Comparison of ENCODE assay signal across 8 cellular contexts in the genomic region with DNA sequence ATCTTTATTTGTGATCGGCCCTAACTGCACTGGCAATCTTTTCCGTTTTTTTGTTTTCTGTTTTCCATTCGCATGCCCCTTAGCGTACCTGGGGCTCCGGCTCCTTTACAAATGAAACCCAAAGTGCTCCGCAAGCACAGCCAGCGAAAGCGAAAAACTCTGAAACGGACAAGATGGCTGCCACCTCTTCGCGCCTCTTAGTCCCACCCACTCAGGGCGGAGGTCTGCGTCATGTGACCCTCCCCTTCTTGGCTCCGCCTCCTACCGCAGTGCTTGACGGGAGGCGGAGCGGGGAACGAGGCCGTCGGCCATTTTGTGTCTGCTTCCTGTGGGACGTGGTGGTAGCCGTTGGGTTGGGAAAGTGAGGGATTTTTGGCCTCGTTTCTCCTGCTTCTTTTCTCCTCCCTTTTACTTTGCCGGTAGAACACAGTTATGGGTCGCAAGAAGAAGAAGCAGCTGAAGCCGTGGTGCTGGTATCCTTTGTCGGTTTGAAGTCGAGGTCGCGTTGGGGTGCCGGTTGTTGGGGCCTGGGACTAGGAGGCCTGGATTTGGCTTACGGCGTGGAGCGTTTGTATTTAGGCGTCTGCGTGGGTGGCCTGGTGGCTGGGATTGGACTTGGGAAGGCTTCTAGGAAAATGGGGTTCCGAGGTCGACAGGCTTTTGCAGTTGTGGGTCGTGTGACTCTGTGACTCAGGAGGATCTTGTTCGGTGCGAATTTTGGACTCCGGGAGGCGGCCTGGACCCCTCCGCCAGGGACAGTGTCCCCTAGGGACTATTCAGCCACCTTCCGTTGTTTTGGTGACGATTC. TPM values are rescaled to one million over a fixed set of nuclear protein-coding genes. Genes with fewer than 3 reads are reported as not detected.
A peak's percentile ranks its signal among the peaks of the same experiment; 100 is the strongest.
DNase-seq lines count a peak whose midpoint lies in the region; ATAC-seq, FAIRE-seq and TF ChIP-seq lines count a peak whose summit lies in the region.

ZNF207 (plus strand) TSS at position 304 of the 808 bp plus-strand sequence; CDS start at position 433, 129 bp downstream.

- no peak for TF ChIP-seq EP300 in upper lobe of left lung (IDR thresholded peaks at IDR 0.05)

- H3K9me3 ChIP-seq in heart right ventricle (no peaks in the 10 kb centered on the region), upper lobe of left lung (no peaks in the 10 kb centered on the region)

- H3K27ac ChIP-seq in heart right ventricle = peak within 1 kb of the TSS; percentile 73 to 98 (median 94)
- H3K27ac ChIP-seq in upper lobe of left lung = peak within 1 kb of the TSS; percentile 97 to 99 (median 99)

- TF ChIP-seq CTCF in heart right ventricle (IDR thresholded peaks at IDR 0.05) (no peak), upper lobe of left lung (IDR thresholded peaks at IDR 0.05) (peak in 2 of 6 experiments; percentile 8 to 21)

- intact Hi-C loops in T-helper 1 cell treated with Interleukin-12 subunit alpha and Interleukin-12 subunit beta and Interleukin-4 antibody, amounts not matched to agents 30 ng/mL and 1 ng/mL, for 36 hours (cut with micrococcal nuclease) = loop anchor here (1.0 to 10.0 kb wide), 8 partner anchors 9 to 1035 kb away; partner anchors contain the start of genes EVI2B, PSMD11, RHOT1 and SUZ12
- intact Hi-C loops in heart right ventricle (cut with DNase I) = loop anchor here in 2 of 10 donors (5.0 to 10.0 kb wide), 2 partner anchors 92 to 95 kb away; partner anchors contain the start of gene PSMD11 (in 2 of the 2)
- intact Hi-C loops in posterior cingulate gyrus (cut with DNase I) = no loop called here

- peak; percentile 64 for DNase-seq in GM12891 (ENCODE audit: insufficient read length, low spot score)
- DNase-seq in NCI-H146 treated with DMSO at 0.1 percent for 48 hours (lab: John Stamatoyannopoulos, UW; ENCODE audit: unreplicated experiment) = peak; percentile 97
- DNase-seq in amniotic epithelial cell (ENCODE audit: low read depth) = peak; percentile 94
- peak; percentile 93 to 96 for DNase-seq in heart right ventricle
- peak; percentile 88 to 99 (median 93) for DNase-seq in posterior cingulate gyrus
- peak; percentile 90 to 96 for DNase-seq in upper lobe of left lung

- ATAC-seq in HG02852 (IDR thresholded peaks at IDR 0.05; ENCODE audit: unreplicated experiment) = peak; percentile 87
- peak; percentile 97 to 100 (median 100) for ATAC-seq in heart right ventricle
- ATAC-seq in upper lobe of left lung (ENCODE audit: low FRiP score in 2 of 2) = peak; percentile 99

- peak; percentile 98 for FAIRE-seq in GM12891 (lab: Jason Lieb, UNC)

- peaks cover 0 to 36% (median 9%) of the 10 kb centered on the region in 9 donors for H3K36me3 ChIP-seq in heart right ventricle
- peaks cover 0 to 27% (median 21%) of the 10 kb centered on the region in 4 donors for H3K36me3 ChIP-seq in upper lobe of left lung

- H3K27me3 ChIP-seq in heart right ventricle = no peaks in the 10 kb centered on the region
- H3K27me3 ChIP-seq in upper lobe of left lung = no peaks in the 10 kb centered on the region

- H3K4me1 ChIP-seq in heart right ventricle (peaks cover 14 to 51% (median 45%) of the 10 kb centered on the region in 9 donors), upper lobe of left lung (peaks cover 35 to 46% (median 39%) of the 10 kb centered on the region in 4 donors)

- TF ChIP-seq POLR2A in GM12891 (IDR thresholded peaks at IDR 0.05; ENCODE audit: low read depth, low read length) = peak; percentile 94
- peak; percentile 76 to 92 (median 84) for TF ChIP-seq POLR2A in upper lobe of left lung (IDR thresholded peaks at IDR 0.05)

- 0 to 1% methylated on average over 47 of the region's 47 CpGs for WGBS in heart right ventricle, 2 donors
- WGBS in upper lobe of left lung, 2 donors = 0% methylated on average over 34 to 47 of the region's 47 CpGs

- peak within 1 kb of the TSS; percentile 66 to 95 (median 82) for H3K4me3 ChIP-seq in heart right ventricle
- H3K4me3 ChIP-seq in upper lobe of left lung = peak within 1 kb of the TSS; percentile 69 to 93 (median 79)

TF ChIP-seq in GM12891, 5 proteins besides CTCF, POLR2A, EP300 and RAD21:
- TF ChIP-seq POU2F2 (IDR thresholded peaks at IDR 0.05; ENCODE audit: low read depth, low read length) = peak; percentile 50; the same call in 1 of the 2 replicates
- TF ChIP-seq POLR2AphosphoS5 (IDR thresholded peaks at IDR 0.05; ENCODE audit: low read depth, low read length) = peak; percentile 96
- TF ChIP-seq SPI1 (IDR thresholded peaks at IDR 0.05; ENCODE audit: low read depth, low read length) = no peak
- TF ChIP-seq TAF1 (IDR thresholded peaks at IDR 0.05; ENCODE audit: low read depth, low read length) = peak; percentile 93
- no peak for TF ChIP-seq PAX5 (IDR thresholded peaks at IDR 0.05; ENCODE audit: insufficient read depth, low read length, severe bottlenecking)
TF ChIP-seq in GM12891: peak in this region for 3.

RNA-seq across cellular contexts. Expression of gene ZNF207, which starts in this region (rescaled TPM):
- polyA plus RNA-seq in GM12891 (2012; ENCODE audit: low read depth, missing spikeins) = 138 TPM
- total RNA-seq in T-helper 1 cell treated with Interleukin-12 subunit alpha and Interleukin-12 subunit beta and Interleukin-4 antibody, amounts not matched to agents 30 ng/mL and 1 ng/mL, for 36 hours = 281 and 292 TPM in 2 replicates
- total RNA-seq in heart right ventricle = 10 to 100 TPM; 68.4 to 86.7 (median 79.3) TPM
- polyA plus RNA-seq in heart right ventricle = 10 to 100 TPM; 39.9 to 49.9 TPM
- 100 to 1,000 TPM; 102 to 159 (median 129) TPM for total RNA-seq in upper lobe of left lung

Comparison
In these comparisons a context has a peak if more than half of its experiments do, and no peak if none do; other contexts are left out.
1. Peak in every context shown above with its lines: DNase-seq, ATAC-seq, H3K4me3 ChIP-seq and H3K27ac ChIP-seq.